8 cellular contexts compared by ENCODE assay signal in the genomic region with DNA sequence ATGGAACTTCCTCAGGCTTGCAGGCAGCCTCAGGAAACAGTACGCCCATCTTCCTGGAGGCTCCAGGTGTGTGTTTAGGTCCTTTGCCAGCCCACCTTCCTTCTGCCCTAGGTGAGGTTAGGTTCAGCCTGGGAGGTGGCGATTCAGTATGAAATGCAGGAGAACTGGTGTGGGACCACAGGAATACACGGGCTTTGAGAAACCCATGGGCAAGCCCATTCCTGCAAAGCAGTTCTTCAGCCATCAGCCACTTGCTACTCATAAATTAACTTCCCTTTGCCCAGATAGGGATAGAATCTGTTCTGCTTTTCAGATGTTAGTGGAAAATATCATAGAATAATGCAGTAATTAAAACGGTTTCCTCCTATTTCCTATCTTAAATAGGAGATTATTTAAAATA. TPM values are rescaled to one million over a fixed set of nuclear protein-coding genes. Genes with fewer than 3 reads are reported as not detected.
DNase-seq lines count a peak whose midpoint lies in the region; ATAC-seq and TF ChIP-seq lines count a peak whose summit lies in the region.

No MANE protein-coding gene starts in this region.

- H3K18ac ChIP-seq in neuronal stem cell (ENCODE audit: low read length), result no peak overlapping the region

- CTCF ChIA-PET in Caco-2 (lab: Charles Lee), result interaction anchor here (0.6 to 1.2 kb wide), 2 partner anchors 14 to 37 kb away, joined by 3 read pairs; no protein-coding TSS in a partner anchor

- no peak overlapping the region for H2BK5ac ChIP-seq in neuronal stem cell (ENCODE audit: low read length)

- H3K79me1 ChIP-seq in neuronal stem cell (ENCODE audit: low read depth, low read length), result peaks cover 5% of the 10 kb centered on the region

- peak overlapping the region; percentile 55 for H3K4me3 Mint-ChIP-seq in Caco-2 (ENCODE audit: unreplicated experiment)
- no peak overlapping the region for H3K4me3 Mint-ChIP-seq in brain
- peak overlapping the region; percentile 69 to 86 (median 80) for H3K4me3 Mint-ChIP-seq in naive thymus-derived CD8-positive, alpha-beta T cell

- H2AK5ac ChIP-seq in neuronal stem cell (ENCODE audit: low read depth, low read length), result no peak overlapping the region

- H3K36me3 ChIP-seq in Caco-2 (ENCODE audit: control insufficient read depth, insufficient read depth, low read length) (no peaks in the 10 kb centered on the region; the same call in none of the 2 replicates), neuronal stem cell (replicated peaks in 1 of 2; ENCODE audit: control insufficient read depth in 2 of 2, insufficient read depth in 2 of 2, low read length in 2 of 2) (peaks cover 0 to 3% of the 10 kb centered on the region in 2 donors)

- no peak overlapping the region for H2AFZ ChIP-seq in neuronal stem cell (ENCODE audit: low read length)

- no peak overlapping the region for H2BK12ac ChIP-seq in neuronal stem cell (ENCODE audit: low read length)

- H3K4ac ChIP-seq in neuronal stem cell (ENCODE audit: low read length), result no peak overlapping the region

- peaks cover 45% of the 10 kb centered on the region for H3K4me1 ChIP-seq in Caco-2
- H3K4me1 ChIP-seq in neuronal stem cell (ENCODE audit: control insufficient read depth in 2 of 2, insufficient read depth in 1 of 2, low read depth in 1 of 2, low read length in 2 of 2), result peaks cover 26 to 36% of the 10 kb centered on the region in 2 donors

- H4K91ac ChIP-seq in neuronal stem cell (ENCODE audit: low read depth, low read length, poor library complexity), result no peak overlapping the region

- no peaks in the 10 kb centered on the region for H3K9me3 Mint-ChIP-seq in Caco-2 (ENCODE audit: unreplicated experiment)
- H3K9me3 Mint-ChIP-seq in brain, result no peaks in the 10 kb centered on the region
- no peaks in the 10 kb centered on the region for H3K9me3 Mint-ChIP-seq in naive thymus-derived CD8-positive, alpha-beta T cell

- intact Hi-C loops in Caco-2 (cut with micrococcal nuclease; ENCODE audit: unreplicated experiment), result no loop called here

- ATAC-seq in HG03565 (IDR thresholded peaks at IDR 0.05; ENCODE audit: unreplicated experiment), result peak; percentile 7
- ATAC-seq in naive thymus-derived CD8-positive, alpha-beta T cell, result peak; percentile 2 to 4
- no peak for ATAC-seq in HG02759 (IDR thresholded peaks at IDR 0.05; ENCODE audit: unreplicated experiment)

- H3K27ac Mint-ChIP-seq in Caco-2 (ENCODE audit: unreplicated experiment) (peak overlapping the region; percentile 88), brain (peak overlapping the region; percentile 67 to 97 (median 91))
- peak overlapping the region; percentile 84 to 97 (median 93) for H3K27ac Mint-ChIP-seq in naive thymus-derived CD8-positive, alpha-beta T cell

- no peak overlapping the region for H3K4me3 ChIP-seq in Caco-2 (ENCODE audit: low read depth, low read length)
- H3K4me3 ChIP-seq in neuronal stem cell (ENCODE audit: low read length in 2 of 2), result no peak overlapping the region

- no peak overlapping the region for H3K23ac ChIP-seq in neuronal stem cell (ENCODE audit: low read depth, low read length, poor library complexity)

- no peak overlapping the region for H3K14ac ChIP-seq in neuronal stem cell (ENCODE audit: low read length)

- H3K9ac ChIP-seq in neuronal stem cell (ENCODE audit: low read depth, low read length, poor library complexity), result no peak overlapping the region

- H2BK15ac ChIP-seq in neuronal stem cell (ENCODE audit: low read length), result no peak overlapping the region

- H3K27me3 Mint-ChIP-seq in Caco-2 (ENCODE audit: insufficient read depth, unreplicated experiment) (no peaks in the 10 kb centered on the region), brain (no peaks in the 10 kb centered on the region)
- no peaks in the 10 kb centered on the region for H3K27me3 Mint-ChIP-seq in naive thymus-derived CD8-positive, alpha-beta T cell

- no peaks in the 10 kb centered on the region for H3K27me3 ChIP-seq in Caco-2 (replicated peaks; ENCODE audit: control insufficient read depth, insufficient read depth, low read length)
- H3K27me3 ChIP-seq in neuronal stem cell (ENCODE audit: control insufficient read depth in 3 of 3, insufficient read depth in 3 of 3, low read depth in 1 of 3, low read length in 3 of 3), result no peaks in the 10 kb centered on the region

- POLR2A ChIA-PET in Caco-2 (lab: Charles Lee), result interaction anchor here (0.6 to 0.9 kb wide), 3 partner anchors 11 to 32 kb away, joined by 3 to 7 read pairs (median 4); a partner anchor contains a TSS
- POLR2A ChIA-PET in naive thymus-derived CD8-positive, alpha-beta T cell (lab: Charles Lee), result interaction anchor here (0.6 to 5.0 kb wide), 10 partner anchors 14 to 267 kb away, joined by 3 to 58 read pairs (median 7); a partner anchor contains a TSS

- no CpG with 5 or more reads among the region's 4 CpGs for WGBS in neuronal stem cell (ENCODE audit: extremely low coverage in 2 of 2, insufficient read length in 2 of 2, insufficient replicate concordance in 1 of 2), 2 donors

- H3K27ac ChIP-seq in neuronal stem cell (replicated peaks; ENCODE audit: low read length), result no peak overlapping the region

- no peak overlapping the region for H3K4me2 ChIP-seq in neuronal stem cell (ENCODE audit: insufficient read depth, low read length, poor library complexity, severe bottlenecking)

- H3K36me3 Mint-ChIP-seq in Caco-2 (ENCODE audit: insufficient read depth, unreplicated experiment), result peaks cover 19% of the 10 kb centered on the region
- H3K36me3 Mint-ChIP-seq in brain, result peaks cover under 1% of the 10 kb centered on the region
- H3K36me3 Mint-ChIP-seq in naive thymus-derived CD8-positive, alpha-beta T cell, result peaks cover 0 to 5% (median 0%) of the 10 kb centered on the region in 3 donors

- no peak for TF ChIP-seq CTCF in Caco-2 (IDR thresholded peaks at IDR 0.05; ENCODE audit: insufficient read depth in 1 of 2, low read depth in 1 of 2, low read length in 1 of 2, severe bottlenecking in 1 of 2, unreplicated experiment in 1 of 2)
- TF ChIP-seq CTCF in brain (conservative IDR thresholded peaks at IDR 0.05), result no peak

- no peaks in the 10 kb centered on the region for H3K9me3 ChIP-seq in Caco-2
- H3K9me3 ChIP-seq in neuronal stem cell (replicated peaks in 1 of 2; ENCODE audit: control insufficient read depth in 2 of 2, insufficient read depth in 1 of 2, low read depth in 1 of 2, low read length in 2 of 2), result peaks cover 0 to 2% of the 10 kb centered on the region in 2 donors

- H3K4me1 Mint-ChIP-seq in Caco-2 (ENCODE audit: low read depth, unreplicated experiment), result peaks cover 33% of the 10 kb centered on the region
- peaks cover 57% of the 10 kb centered on the region for H3K4me1 Mint-ChIP-seq in brain
- peaks cover 38 to 89% (median 79%) of the 10 kb centered on the region in 4 donors for H3K4me1 Mint-ChIP-seq in naive thymus-derived CD8-positive, alpha-beta T cell

- BruUV-seq in Caco-2 (replicated peaks; lab: Mats Ljungman, UMichigan), result no TSS peak

- H4K8ac ChIP-seq in neuronal stem cell (ENCODE audit: low read depth, low read length), result no peak overlapping the region

- DNase-seq in Caco-2 (no peak), NCI-H1694 treated with DMSO at 0.1 percent for 48 hours (lab: John Stamatoyannopoulos, UW) (no peak), neuronal stem cell (ENCODE audit: low spot score) (no peak)
- DNase-seq in naive thymus-derived CD8-positive, alpha-beta T cell, result no peak
- DNase-seq in activated effector memory CD4-positive, alpha-beta T cell treated with Interleukin-2 at 50 U/mL for 16 hours, result no peak

- H2BK120ac ChIP-seq in neuronal stem cell (ENCODE audit: low read depth, low read length), result no peak overlapping the region

RNA-seq across cellular contexts. Expression of a gene that starts 32.2 kb away (rescaled TPM):
- 54.0 and 57.6 TPM in 2 replicates for total RNA-seq in Caco-2 (2022)
- 56.0 TPM for polyA plus RNA-seq in brain (ENCODE audit: insufficient read depth, low read depth, low replicate concordance)
- 10 to 100 TPM; 77.3 to 78.2 TPM for total RNA-seq in naive thymus-derived CD8-positive, alpha-beta T cell
- 10 to 100 TPM; 34.8 to 47.0 (median 36.7) TPM for polyA plus RNA-seq in naive thymus-derived CD8-positive, alpha-beta T cell
- polyA plus RNA-seq in neuronal stem cell (2013, experiment 1 of 2), result 33.1 TPM
- polyA plus RNA-seq in neuronal stem cell (2013, experiment 2 of 2), result 33.3 TPM

Comparison
In these comparisons a context has a peak if more than half of its experiments do, and no peak if none do; other contexts are left out.
1. H3K4me3 Mint-ChIP-seq: peak in Caco-2 (single experiment) and naive thymus-derived CD8-positive, alpha-beta T cell (10 of 10); none in brain (0 of 5).
2. Peak in every context shown above with its lines, with median percentiles within 50 percentile points of each other: H3K27ac Mint-ChIP-seq.